ENCODE assay signal across 1 cellular context in genomic region chr1:25140073-25140797, GRCh38.
TF ChIP-seq lines count a peak whose summit lies in the region.

No MANE protein-coding gene starts in this region.

TF ChIP-seq in HepG2, 621 proteins besides CTCF, POLR2A, EP300 and RAD21 (continued from another document and continues in another):
- no peak for TF ChIP-seq FOXO4 (CRISPR knock-in tag; conservative IDR thresholded peaks at IDR 0.05)
- peak; percentile 45 for TF ChIP-seq FOXP4 (CRISPR knock-in tag; IDR thresholded peaks at IDR 0.05)
- TF ChIP-seq ARID5B (CRISPR knock-in tag; IDR thresholded peaks at IDR 0.05): peak; percentile 52
- no peak for TF ChIP-seq NFYC (CRISPR knock-in tag; IDR thresholded peaks at IDR 0.05)
- TF ChIP-seq RARA (CRISPR knock-in tag; IDR thresholded peaks at IDR 0.05): peak; percentile 74
- 0 out of 2 replicates have a peak, but pooled peaks have one; percentile 34 for TF ChIP-seq STAT6 (CRISPR knock-in tag; IDR thresholded peaks at IDR 0.05; ENCODE audit: borderline replicate concordance)
- peak; percentile 68 for TF ChIP-seq SAP130 (CRISPR knock-in tag; IDR thresholded peaks at IDR 0.05; ENCODE audit: low read depth)
- TF ChIP-seq SUZ12 (IDR thresholded peaks at IDR 0.05; ENCODE audit: low read depth, low read length): no peak
- no peak for TF ChIP-seq FOXK1 (CRISPR knock-in tag; IDR thresholded peaks at IDR 0.05; ENCODE audit: borderline replicate concordance, low read depth)
- TF ChIP-seq ZNF724P (CRISPR knock-in tag; IDR thresholded peaks at IDR 0.05; ENCODE audit: borderline replicate concordance): no peak
- peak; percentile 74 for TF ChIP-seq ERF (CRISPR knock-in tag; IDR thresholded peaks at IDR 0.05)
- peak; percentile 93 for TF ChIP-seq ZMAT3 (CRISPR knock-in tag; conservative IDR thresholded peaks at IDR 0.05)
- TF ChIP-seq ZNF546 (CRISPR knock-in tag; conservative IDR thresholded peaks at IDR 0.05): peak; percentile 0; the same call in 1 of the 2 replicates
- TF ChIP-seq ZSCAN25 (CRISPR knock-in tag; IDR thresholded peaks at IDR 0.05): peak; percentile 34; the same call in 1 of the 2 replicates
- TF ChIP-seq SNAPC4 (CRISPR knock-in tag; IDR thresholded peaks at IDR 0.05): no peak
- TF ChIP-seq EEA1 (CRISPR knock-in tag; IDR thresholded peaks at IDR 0.05; ENCODE audit: borderline replicate concordance): no peak
- TF ChIP-seq ZNF225 (CRISPR knock-in tag; IDR thresholded peaks at IDR 0.05): no peak
- no peak for TF ChIP-seq REL (CRISPR knock-in tag; conservative IDR thresholded peaks at IDR 0.05)
- TF ChIP-seq ZUFSP (CRISPR knock-in tag; IDR thresholded peaks at IDR 0.05; ENCODE audit: borderline replicate concordance): no peak
- no peak for TF ChIP-seq AKNA (CRISPR knock-in tag; IDR thresholded peaks at IDR 0.05; ENCODE audit: borderline replicate concordance)
- no peak for TF ChIP-seq ZNF776 (CRISPR knock-in tag; IDR thresholded peaks at IDR 0.05)
- TF ChIP-seq ZNF350 (CRISPR knock-in tag; IDR thresholded peaks at IDR 0.05; ENCODE audit: borderline replicate concordance, low read depth): peak; percentile 43; the same call in 1 of the 2 replicates
- TF ChIP-seq GPN1 (CRISPR knock-in tag; IDR thresholded peaks at IDR 0.05; ENCODE audit: borderline replicate concordance): no peak
- peak; percentile 57; the same call in 1 of the 2 replicates for TF ChIP-seq MXD4 (CRISPR knock-in tag; IDR thresholded peaks at IDR 0.05)
- TF ChIP-seq JUND (CRISPR knock-in tag; IDR thresholded peaks at IDR 0.05): no peak
- TF ChIP-seq ZNF570 (CRISPR knock-in tag; IDR thresholded peaks at IDR 0.05; ENCODE audit: borderline replicate concordance): no peak
- no peak for TF ChIP-seq NONO (IDR thresholded peaks at IDR 0.05)
- TF ChIP-seq NONO (CRISPR knock-in tag; conservative IDR thresholded peaks at IDR 0.05): peak; percentile 54; the same call in 1 of the 2 replicates
- peak; percentile 24; the same call in 1 of the 2 replicates for TF ChIP-seq DRAP1 (CRISPR knock-in tag; IDR thresholded peaks at IDR 0.05)
- no peak for TF ChIP-seq ZNF850 (CRISPR knock-in tag; conservative IDR thresholded peaks at IDR 0.05)
- TF ChIP-seq TAF1 (CRISPR knock-in tag; IDR thresholded peaks at IDR 0.05): no peak
- TF ChIP-seq BORCS8-MEF2B (CRISPR knock-in tag; IDR thresholded peaks at IDR 0.05): no peak
- TF ChIP-seq YY1 (IDR thresholded peaks at IDR 0.05; ENCODE audit: insufficient read depth, insufficient replicate concordance, low read depth, low read length): no peak
- TF ChIP-seq ZNF460 (CRISPR knock-in tag; IDR thresholded peaks at IDR 0.05; ENCODE audit: borderline replicate concordance): no peak
- peak; percentile 57; the same call in 1 of the 2 replicates for TF ChIP-seq FOXO1 (CRISPR knock-in tag; IDR thresholded peaks at IDR 0.05)
- no peak for TF ChIP-seq HOXA9 (CRISPR knock-in tag; IDR thresholded peaks at IDR 0.05; ENCODE audit: borderline replicate concordance)
- peak; percentile 73; the same call in 1 of the 2 replicates for TF ChIP-seq HDAC2 (CRISPR knock-in tag; IDR thresholded peaks at IDR 0.05)
- TF ChIP-seq MAF1 (CRISPR knock-in tag; IDR thresholded peaks at IDR 0.05; ENCODE audit: borderline replicate concordance): no peak
- no peak for TF ChIP-seq HNRNPUL1 (IDR thresholded peaks at IDR 0.05; ENCODE audit: low read depth, low read length)
